1 cellular context compared by ENCODE assay signal in the genomic region with DNA sequence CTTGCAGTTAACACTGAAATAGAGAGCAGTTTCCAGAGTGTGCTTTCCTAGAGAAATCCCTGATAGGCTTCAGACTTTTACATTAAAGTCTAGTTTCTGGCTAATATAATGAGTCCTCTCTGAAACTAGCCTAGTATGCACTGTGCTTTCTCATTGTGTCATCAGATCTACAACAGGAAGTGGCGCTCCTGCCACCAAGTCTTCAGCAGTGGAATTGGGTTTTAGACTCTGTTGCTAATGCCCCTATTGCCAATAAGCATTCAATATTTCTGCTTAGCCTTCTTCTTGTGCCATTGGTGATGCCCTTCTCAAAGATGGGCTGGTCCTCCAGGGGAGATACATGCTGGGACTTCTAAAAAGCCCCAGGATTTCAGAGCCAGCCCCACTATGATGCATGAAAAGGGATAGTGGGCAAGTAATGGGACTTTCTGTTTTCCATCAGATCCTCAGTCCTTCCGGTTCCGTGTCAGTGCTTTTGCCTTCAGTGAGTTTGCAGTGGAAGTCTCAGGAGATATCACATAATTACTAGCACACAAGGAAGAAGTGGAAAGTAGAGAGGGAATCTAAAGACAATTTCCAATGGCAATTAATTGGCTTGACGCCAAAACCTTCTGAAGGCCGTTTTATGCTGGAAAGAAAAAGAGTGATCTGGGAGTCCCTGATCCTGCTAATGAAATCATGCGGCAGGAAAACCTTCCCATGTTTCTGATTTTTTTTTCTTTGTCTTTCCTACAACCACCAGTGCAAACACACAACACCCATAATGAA.
A peak's percentile ranks its signal among the peaks of the same experiment; 100 is the strongest.
TF ChIP-seq lines count a peak whose summit lies in the region.

No MANE protein-coding gene starts in this region.

TF ChIP-seq in K562, 482 proteins besides CTCF, POLR2A, EP300 and RAD21 (continues in another document):
- TF ChIP-seq, protein P1, sequence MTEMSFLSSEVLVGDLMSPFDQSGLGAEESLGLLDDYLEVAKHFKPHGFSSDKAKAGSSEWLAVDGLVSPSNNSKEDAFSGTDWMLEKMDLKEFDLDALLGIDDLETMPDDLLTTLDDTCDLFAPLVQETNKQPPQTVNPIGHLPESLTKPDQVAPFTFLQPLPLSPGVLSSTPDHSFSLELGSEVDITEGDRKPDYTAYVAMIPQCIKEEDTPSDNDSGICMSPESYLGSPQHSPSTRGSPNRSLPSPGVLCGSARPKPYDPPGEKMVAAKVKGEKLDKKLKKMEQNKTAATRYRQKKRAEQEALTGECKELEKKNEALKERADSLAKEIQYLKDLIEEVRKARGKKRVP (CRISPR knock-in tag; IDR thresholded peaks at IDR 0.05): 0 out of 2 replicates have a peak, but pooled peaks have one; percentile 24
- TF ChIP-seq, protein P2, sequence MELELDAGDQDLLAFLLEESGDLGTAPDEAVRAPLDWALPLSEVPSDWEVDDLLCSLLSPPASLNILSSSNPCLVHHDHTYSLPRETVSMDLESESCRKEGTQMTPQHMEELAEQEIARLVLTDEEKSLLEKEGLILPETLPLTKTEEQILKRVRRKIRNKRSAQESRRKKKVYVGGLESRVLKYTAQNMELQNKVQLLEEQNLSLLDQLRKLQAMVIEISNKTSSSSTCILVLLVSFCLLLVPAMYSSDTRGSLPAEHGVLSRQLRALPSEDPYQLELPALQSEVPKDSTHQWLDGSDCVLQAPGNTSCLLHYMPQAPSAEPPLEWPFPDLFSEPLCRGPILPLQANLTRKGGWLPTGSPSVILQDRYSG (tag; conservative IDR thresholded peaks at IDR 0.05; ENCODE audit: low read depth): no peak
- TF ChIP-seq RBM34 (IDR thresholded peaks at IDR 0.05; ENCODE audit: borderline replicate concordance, insufficient read depth, low read length): no peak
- no peak for TF ChIP-seq ZNF668 (CRISPR knock-in tag; IDR thresholded peaks at IDR 0.05)
- TF ChIP-seq, protein P3, sequence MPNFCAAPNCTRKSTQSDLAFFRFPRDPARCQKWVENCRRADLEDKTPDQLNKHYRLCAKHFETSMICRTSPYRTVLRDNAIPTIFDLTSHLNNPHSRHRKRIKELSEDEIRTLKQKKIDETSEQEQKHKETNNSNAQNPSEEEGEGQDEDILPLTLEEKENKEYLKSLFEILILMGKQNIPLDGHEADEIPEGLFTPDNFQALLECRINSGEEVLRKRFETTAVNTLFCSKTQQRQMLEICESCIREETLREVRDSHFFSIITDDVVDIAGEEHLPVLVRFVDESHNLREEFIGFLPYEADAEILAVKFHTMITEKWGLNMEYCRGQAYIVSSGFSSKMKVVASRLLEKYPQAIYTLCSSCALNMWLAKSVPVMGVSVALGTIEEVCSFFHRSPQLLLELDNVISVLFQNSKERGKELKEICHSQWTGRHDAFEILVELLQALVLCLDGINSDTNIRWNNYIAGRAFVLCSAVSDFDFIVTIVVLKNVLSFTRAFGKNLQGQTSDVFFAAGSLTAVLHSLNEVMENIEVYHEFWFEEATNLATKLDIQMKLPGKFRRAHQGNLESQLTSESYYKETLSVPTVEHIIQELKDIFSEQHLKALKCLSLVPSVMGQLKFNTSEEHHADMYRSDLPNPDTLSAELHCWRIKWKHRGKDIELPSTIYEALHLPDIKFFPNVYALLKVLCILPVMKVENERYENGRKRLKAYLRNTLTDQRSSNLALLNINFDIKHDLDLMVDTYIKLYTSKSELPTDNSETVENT (CRISPR knock-in tag; IDR thresholded peaks at IDR 0.05): no peak
- TF ChIP-seq FOXK1 (CRISPR knock-in tag; IDR thresholded peaks at IDR 0.05; ENCODE audit: borderline replicate concordance): no peak
- TF ChIP-seq, protein P4, sequence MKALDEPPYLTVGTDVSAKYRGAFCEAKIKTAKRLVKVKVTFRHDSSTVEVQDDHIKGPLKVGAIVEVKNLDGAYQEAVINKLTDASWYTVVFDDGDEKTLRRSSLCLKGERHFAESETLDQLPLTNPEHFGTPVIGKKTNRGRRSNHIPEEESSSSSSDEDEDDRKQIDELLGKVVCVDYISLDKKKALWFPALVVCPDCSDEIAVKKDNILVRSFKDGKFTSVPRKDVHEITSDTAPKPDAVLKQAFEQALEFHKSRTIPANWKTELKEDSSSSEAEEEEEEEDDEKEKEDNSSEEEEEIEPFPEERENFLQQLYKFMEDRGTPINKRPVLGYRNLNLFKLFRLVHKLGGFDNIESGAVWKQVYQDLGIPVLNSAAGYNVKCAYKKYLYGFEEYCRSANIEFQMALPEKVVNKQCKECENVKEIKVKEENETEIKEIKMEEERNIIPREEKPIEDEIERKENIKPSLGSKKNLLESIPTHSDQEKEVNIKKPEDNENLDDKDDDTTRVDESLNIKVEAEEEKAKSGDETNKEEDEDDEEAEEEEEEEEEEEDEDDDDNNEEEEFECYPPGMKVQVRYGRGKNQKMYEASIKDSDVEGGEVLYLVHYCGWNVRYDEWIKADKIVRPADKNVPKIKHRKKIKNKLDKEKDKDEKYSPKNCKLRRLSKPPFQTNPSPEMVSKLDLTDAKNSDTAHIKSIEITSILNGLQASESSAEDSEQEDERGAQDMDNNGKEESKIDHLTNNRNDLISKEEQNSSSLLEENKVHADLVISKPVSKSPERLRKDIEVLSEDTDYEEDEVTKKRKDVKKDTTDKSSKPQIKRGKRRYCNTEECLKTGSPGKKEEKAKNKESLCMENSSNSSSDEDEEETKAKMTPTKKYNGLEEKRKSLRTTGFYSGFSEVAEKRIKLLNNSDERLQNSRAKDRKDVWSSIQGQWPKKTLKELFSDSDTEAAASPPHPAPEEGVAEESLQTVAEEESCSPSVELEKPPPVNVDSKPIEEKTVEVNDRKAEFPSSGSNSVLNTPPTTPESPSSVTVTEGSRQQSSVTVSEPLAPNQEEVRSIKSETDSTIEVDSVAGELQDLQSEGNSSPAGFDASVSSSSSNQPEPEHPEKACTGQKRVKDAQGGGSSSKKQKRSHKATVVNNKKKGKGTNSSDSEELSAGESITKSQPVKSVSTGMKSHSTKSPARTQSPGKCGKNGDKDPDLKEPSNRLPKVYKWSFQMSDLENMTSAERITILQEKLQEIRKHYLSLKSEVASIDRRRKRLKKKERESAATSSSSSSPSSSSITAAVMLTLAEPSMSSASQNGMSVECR (CRISPR knock-in tag; IDR thresholded peaks at IDR 0.05): no peak
- TF ChIP-seq NRF1 (conservative IDR thresholded peaks at IDR 0.05 in 1 of 2, IDR thresholded peaks at IDR 0.05 in 1 of 2): no peak
- TF ChIP-seq TBP (optimal IDR thresholded peaks at IDR 0.05; ENCODE audit: low read depth, low read length): no peak
- peak; percentile 19; the same call in 1 of the 2 replicates for TF ChIP-seq ZKSCAN8 (CRISPR knock-in tag; IDR thresholded peaks at IDR 0.05)
- TF ChIP-seq CBFA2T2 (conservative IDR thresholded peaks at IDR 0.05): no peak
- TF ChIP-seq LCOR (CRISPR knock-in tag; IDR thresholded peaks at IDR 0.05): no peak
- no peak for TF ChIP-seq ATF1 (CRISPR knock-in tag; IDR thresholded peaks at IDR 0.05)
- no peak for TF ChIP-seq ATF1 (tag; IDR thresholded peaks at IDR 0.05)
- TF ChIP-seq, protein P5, sequence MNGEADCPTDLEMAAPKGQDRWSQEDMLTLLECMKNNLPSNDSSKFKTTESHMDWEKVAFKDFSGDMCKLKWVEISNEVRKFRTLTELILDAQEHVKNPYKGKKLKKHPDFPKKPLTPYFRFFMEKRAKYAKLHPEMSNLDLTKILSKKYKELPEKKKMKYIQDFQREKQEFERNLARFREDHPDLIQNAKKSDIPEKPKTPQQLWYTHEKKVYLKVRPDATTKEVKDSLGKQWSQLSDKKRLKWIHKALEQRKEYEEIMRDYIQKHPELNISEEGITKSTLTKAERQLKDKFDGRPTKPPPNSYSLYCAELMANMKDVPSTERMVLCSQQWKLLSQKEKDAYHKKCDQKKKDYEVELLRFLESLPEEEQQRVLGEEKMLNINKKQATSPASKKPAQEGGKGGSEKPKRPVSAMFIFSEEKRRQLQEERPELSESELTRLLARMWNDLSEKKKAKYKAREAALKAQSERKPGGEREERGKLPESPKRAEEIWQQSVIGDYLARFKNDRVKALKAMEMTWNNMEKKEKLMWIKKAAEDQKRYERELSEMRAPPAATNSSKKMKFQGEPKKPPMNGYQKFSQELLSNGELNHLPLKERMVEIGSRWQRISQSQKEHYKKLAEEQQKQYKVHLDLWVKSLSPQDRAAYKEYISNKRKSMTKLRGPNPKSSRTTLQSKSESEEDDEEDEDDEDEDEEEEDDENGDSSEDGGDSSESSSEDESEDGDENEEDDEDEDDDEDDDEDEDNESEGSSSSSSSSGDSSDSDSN (IDR thresholded peaks at IDR 0.05; ENCODE audit: borderline replicate concordance in 1 of 2, low read depth in 2 of 2, low read length in 2 of 2): no peak
- TF ChIP-seq SOX6 (IDR thresholded peaks at IDR 0.05): no peak
- TF ChIP-seq POLR2G (IDR thresholded peaks at IDR 0.05; ENCODE audit: low read depth, low read length): no peak
- TF ChIP-seq ARID2 (IDR thresholded peaks at IDR 0.05): no peak
- TF ChIP-seq ZKSCAN3 (CRISPR knock-in tag; IDR thresholded peaks at IDR 0.05): no peak
- no peak for TF ChIP-seq MAFG (tag; conservative IDR thresholded peaks at IDR 0.05)
- no peak for TF ChIP-seq CBX3 (IDR thresholded peaks at IDR 0.05; ENCODE audit: borderline replicate concordance in 1 of 2, low read length in 2 of 2)
- TF ChIP-seq MEF2D (tag; conservative IDR thresholded peaks at IDR 0.05; ENCODE audit: low read depth): no peak
- TF ChIP-seq CHD2 (IDR thresholded peaks at IDR 0.05; ENCODE audit: low read depth, low read length): no peak
- TF ChIP-seq ZNF165 (CRISPR knock-in tag; IDR thresholded peaks at IDR 0.05; ENCODE audit: borderline replicate concordance): peak; percentile 49; the same call in 1 of the 2 replicates
- TF ChIP-seq, protein P6, sequence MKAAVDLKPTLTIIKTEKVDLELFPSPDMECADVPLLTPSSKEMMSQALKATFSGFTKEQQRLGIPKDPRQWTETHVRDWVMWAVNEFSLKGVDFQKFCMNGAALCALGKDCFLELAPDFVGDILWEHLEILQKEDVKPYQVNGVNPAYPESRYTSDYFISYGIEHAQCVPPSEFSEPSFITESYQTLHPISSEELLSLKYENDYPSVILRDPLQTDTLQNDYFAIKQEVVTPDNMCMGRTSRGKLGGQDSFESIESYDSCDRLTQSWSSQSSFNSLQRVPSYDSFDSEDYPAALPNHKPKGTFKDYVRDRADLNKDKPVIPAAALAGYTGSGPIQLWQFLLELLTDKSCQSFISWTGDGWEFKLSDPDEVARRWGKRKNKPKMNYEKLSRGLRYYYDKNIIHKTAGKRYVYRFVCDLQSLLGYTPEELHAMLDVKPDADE (conservative IDR thresholded peaks at IDR 0.05; ENCODE audit: control insufficient read depth, low read depth, low read length): no peak
- TF ChIP-seq, protein P7, sequence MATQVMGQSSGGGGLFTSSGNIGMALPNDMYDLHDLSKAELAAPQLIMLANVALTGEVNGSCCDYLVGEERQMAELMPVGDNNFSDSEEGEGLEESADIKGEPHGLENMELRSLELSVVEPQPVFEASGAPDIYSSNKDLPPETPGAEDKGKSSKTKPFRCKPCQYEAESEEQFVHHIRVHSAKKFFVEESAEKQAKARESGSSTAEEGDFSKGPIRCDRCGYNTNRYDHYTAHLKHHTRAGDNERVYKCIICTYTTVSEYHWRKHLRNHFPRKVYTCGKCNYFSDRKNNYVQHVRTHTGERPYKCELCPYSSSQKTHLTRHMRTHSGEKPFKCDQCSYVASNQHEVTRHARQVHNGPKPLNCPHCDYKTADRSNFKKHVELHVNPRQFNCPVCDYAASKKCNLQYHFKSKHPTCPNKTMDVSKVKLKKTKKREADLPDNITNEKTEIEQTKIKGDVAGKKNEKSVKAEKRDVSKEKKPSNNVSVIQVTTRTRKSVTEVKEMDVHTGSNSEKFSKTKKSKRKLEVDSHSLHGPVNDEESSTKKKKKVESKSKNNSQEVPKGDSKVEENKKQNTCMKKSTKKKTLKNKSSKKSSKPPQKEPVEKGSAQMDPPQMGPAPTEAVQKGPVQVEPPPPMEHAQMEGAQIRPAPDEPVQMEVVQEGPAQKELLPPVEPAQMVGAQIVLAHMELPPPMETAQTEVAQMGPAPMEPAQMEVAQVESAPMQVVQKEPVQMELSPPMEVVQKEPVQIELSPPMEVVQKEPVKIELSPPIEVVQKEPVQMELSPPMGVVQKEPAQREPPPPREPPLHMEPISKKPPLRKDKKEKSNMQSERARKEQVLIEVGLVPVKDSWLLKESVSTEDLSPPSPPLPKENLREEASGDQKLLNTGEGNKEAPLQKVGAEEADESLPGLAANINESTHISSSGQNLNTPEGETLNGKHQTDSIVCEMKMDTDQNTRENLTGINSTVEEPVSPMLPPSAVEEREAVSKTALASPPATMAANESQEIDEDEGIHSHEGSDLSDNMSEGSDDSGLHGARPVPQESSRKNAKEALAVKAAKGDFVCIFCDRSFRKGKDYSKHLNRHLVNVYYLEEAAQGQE (CRISPR knock-in tag; IDR thresholded peaks at IDR 0.05; ENCODE audit: low read depth): no peak
